ENCODE assay signal across 8 cellular contexts in the genomic region with DNA sequence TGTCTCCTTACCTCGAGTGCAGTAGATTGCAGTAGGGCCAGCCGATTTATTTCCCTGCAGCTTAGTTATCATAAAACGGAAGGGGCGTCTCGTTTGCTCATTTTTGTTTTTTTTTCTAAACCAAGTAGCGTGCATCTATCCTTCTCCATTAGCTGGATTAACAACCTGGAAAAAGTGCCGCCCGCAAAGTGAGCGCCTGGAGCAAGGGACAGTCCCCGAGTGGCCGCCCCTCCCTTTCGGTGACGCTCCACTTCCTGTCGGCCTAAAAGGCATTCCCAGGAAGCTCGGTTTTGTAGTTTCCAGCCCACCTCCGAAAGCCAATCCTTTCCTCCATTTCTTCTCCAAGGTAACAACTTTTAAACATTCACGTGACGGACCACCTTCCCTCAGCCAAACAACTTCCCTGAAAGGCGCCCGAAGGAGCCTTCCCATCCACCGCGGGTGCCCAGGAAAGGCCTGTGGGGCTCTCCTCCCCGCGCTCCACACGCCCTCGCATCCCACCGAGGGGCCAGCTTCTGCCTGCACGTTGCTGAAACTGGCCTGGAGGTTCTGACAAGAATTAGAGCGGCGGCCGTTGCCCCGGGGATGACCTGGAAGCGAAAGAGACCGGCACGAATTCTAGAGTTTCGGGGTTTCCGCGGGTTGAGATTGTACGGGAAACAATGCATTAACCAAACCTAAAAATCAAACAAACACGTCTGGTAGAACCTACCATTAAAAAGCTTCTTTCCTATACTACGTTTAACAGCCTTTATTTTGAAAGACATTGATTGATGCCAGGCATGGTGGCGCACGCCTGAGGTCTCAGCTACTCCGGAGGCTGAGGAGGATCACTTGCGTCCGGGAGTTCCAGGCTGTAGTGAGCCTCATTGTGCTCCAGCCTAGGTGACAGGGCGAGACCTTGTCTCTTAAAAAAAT. TPM values are rescaled to one million over a fixed set of nuclear protein-coding genes. Genes with fewer than 3 reads are reported as not detected.
DNase-seq lines count a peak whose midpoint lies in the region; ATAC-seq and TF ChIP-seq lines count a peak whose summit lies in the region.

A gene with protein sequence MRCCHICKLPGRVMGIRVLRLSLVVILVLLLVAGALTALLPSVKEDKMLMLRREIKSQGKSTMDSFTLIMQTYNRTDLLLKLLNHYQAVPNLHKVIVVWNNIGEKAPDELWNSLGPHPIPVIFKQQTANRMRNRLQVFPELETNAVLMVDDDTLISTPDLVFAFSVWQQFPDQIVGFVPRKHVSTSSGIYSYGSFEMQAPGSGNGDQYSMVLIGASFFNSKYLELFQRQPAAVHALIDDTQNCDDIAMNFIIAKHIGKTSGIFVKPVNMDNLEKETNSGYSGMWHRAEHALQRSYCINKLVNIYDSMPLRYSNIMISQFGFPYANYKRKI (minus strand): TSS at position 221 of the 918 bp plus-strand sequence. CDS start 6,085 bp downstream, outside the sequence.

- CTCF ChIA-PET in Caco-2 (lab: Charles Lee), result no interaction called here

- peaks cover 5% of the 10 kb centered on the region for H3K36me3 Mint-ChIP-seq in Caco-2 (ENCODE audit: insufficient read depth, unreplicated experiment)

- POLR2A ChIA-PET in Caco-2 (lab: Charles Lee), result no interaction called here

- no peaks in the 10 kb centered on the region for H3K4me1 ChIP-seq in Caco-2
- H3K4me1 ChIP-seq in NT2/D1 (ENCODE audit: insufficient read depth, insufficient read length), result no peaks in the 10 kb centered on the region

- intact Hi-C loops in Caco-2 (cut with micrococcal nuclease; ENCODE audit: unreplicated experiment), result no loop called here

- TF ChIP-seq CTCF in Caco-2 (IDR thresholded peaks at IDR 0.05; ENCODE audit: insufficient read depth in 1 of 2, low read depth in 1 of 2, low read length in 1 of 2, severe bottlenecking in 1 of 2, unreplicated experiment in 1 of 2), result no peak

- H3K4me3 ChIP-seq in Caco-2 (ENCODE audit: low read depth, low read length) (peak within 1 kb of the TSS; percentile 74), NT2/D1 (ENCODE audit: insufficient read length, low read depth) (peak within 1 kb of the TSS; percentile 95)

- H3K9me3 Mint-ChIP-seq in Caco-2 (ENCODE audit: unreplicated experiment), result no peaks in the 10 kb centered on the region

- no peaks in the 10 kb centered on the region for H3K27me3 ChIP-seq in Caco-2 (replicated peaks; ENCODE audit: control insufficient read depth, insufficient read depth, low read length)
- H3K27me3 ChIP-seq in NT2/D1 (ENCODE audit: insufficient read depth, insufficient read length), result no peaks in the 10 kb centered on the region

- no peaks in the 10 kb centered on the region for H3K27me3 Mint-ChIP-seq in Caco-2 (ENCODE audit: insufficient read depth, unreplicated experiment)

- peak within 1 kb of the TSS; percentile 91 for H3K9ac ChIP-seq in NT2/D1 (ENCODE audit: insufficient read length, low read depth)

- H3K36me3 ChIP-seq in Caco-2 (ENCODE audit: control insufficient read depth, insufficient read depth, low read length) (no peaks in the 10 kb centered on the region), NT2/D1 (ENCODE audit: insufficient read depth, insufficient read length, low read length) (peaks cover 39% of the 10 kb centered on the region)

- peak within 1 kb of the TSS; percentile 83 for H3K4me3 Mint-ChIP-seq in Caco-2 (ENCODE audit: unreplicated experiment)

- no peaks in the 10 kb centered on the region for H3K4me1 Mint-ChIP-seq in Caco-2 (ENCODE audit: low read depth, unreplicated experiment)

- BruUV-seq in Caco-2 (replicated peaks; lab: Mats Ljungman, UMichigan), result no TSS peak

- H3K27ac Mint-ChIP-seq in Caco-2 (ENCODE audit: unreplicated experiment), result peak within 1 kb of the TSS; percentile 95

- peak; percentile 37 for ATAC-seq in GM21367 (IDR thresholded peaks at IDR 0.05; ENCODE audit: unreplicated experiment)

- H3K9me3 ChIP-seq in Caco-2 (no peaks in the 10 kb centered on the region; the same call in 1 of the 2 replicates), NT2/D1 (ENCODE audit: insufficient read depth, low read length) (peaks cover 30% of the 10 kb centered on the region)

- DNase-seq in Caco-2 (peak; percentile 79 to 86), HUDEP-2 (lab: John Stamatoyannopoulos, UW; ENCODE audit: unreplicated experiment in 76 of 76) (peak in 66 of 76 experiments; percentile 3 to 71 (median 44)), NT2/D1 (ENCODE audit: low read depth, low spot score) (peak; percentile 78), activated T-cell treated with anti-CD3 and anti-CD28 coated beads for 24 hours (ENCODE audit: low read depth) (peak; percentile 61), epidermal melanocyte (ENCODE audit: insufficient read length, low spot score) (peak; percentile 25), midbrain (lab: John Stamatoyannopoulos, UW) (peak; percentile 85)
- DNase-seq in stimulated activated CD8-positive, alpha-beta memory T cell treated with anti-CD3 and anti-CD28 coated beads, Interleukin-2, amount 100 ng/mL, for 48 hours (ENCODE audit: low read depth in 2 of 2), result peak; percentile 59 to 62

RNA-seq across cellular contexts. Expression of the gene that starts here (rescaled TPM):
- 7.2 and 7.4 TPM in 2 replicates for total RNA-seq in Caco-2 (2022)

Comparison
In these comparisons a context has a peak if more than half of its experiments do, and no peak if none do; other contexts are left out.
1. Peak in every context shown above with its lines: DNase-seq, ATAC-seq and H3K4me3 ChIP-seq.
2. DNase-seq: peak in every context shown above with its lines; median percentile 85 in midbrain; 82 in Caco-2; 78 in NT2/D1; 61 in activated T-cell treated with anti-CD3 and anti-CD28 coated beads for 24 hours; 60 in stimulated activated CD8-positive, alpha-beta memory T cell treated with anti-CD3 and anti-CD28 coated beads, Interleukin-2, amount 100 ng/mL, for 48 hours; 44 in HUDEP-2; 25 in epidermal melanocyte.